15 cellular contexts compared by ENCODE assay signal in the genomic region with DNA sequence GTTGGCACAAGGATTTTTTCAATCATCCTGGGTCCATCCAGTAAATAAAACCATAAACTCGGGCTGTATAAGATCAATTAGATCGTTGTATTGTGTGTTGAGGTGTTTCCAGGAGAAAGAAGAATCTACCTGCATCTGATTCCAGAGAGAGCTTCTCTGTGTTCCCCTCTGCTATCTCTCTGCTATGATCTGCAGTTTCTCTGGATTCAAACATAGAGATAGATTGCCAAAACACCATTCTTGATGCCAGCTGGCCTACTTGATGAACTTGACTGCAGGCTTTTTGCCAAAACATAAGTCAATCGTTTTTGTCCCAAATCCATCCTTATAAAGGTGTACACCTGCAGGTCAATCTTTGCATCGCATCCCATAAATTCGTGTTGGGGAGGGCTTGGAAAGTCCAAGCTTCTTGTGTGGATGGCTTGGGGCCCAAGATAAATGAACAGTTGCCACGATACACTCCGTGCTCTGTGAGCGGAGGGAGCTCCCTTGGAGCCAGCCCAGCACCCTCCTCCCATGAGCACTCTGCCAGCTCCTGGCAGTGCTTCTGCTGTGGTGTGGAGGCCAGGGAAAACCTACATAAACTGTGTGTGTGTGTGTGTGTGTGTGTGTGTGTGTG. TPM values are rescaled to one million over a fixed set of nuclear protein-coding genes. Genes with fewer than 3 reads are reported as not detected.
DNase-seq lines count a peak whose midpoint lies in the region; ATAC-seq and TF ChIP-seq lines count a peak whose summit lies in the region.
"Had no signal": no experiment of that assay in that cellular context is flagged by ENCODE, and none has a peak within 500 bp of the region (broad histone marks: within the 10 kb centered on the region; RNA-seq: fewer than 3 reads in every experiment).

No MANE protein-coding gene starts in this region.

- H3K36me3 ChIP-seq in MG63 (no peaks in the 10 kb centered on the region), sigmoid colon (no peaks in the 10 kb centered on the region)
- H3K36me3 ChIP-seq: neural progenitor cell had no signal

- no peak for TF ChIP-seq EP300 in sigmoid colon (IDR thresholded peaks at IDR 0.05)

- TF ChIP-seq POLR2A in sigmoid colon (IDR thresholded peaks at IDR 0.05): no peak

- peaks cover 2% of the 10 kb centered on the region for H3K27me3 ChIP-seq in MG63
- no peaks in the 10 kb centered on the region for H3K27me3 ChIP-seq in sigmoid colon
- H3K27me3 ChIP-seq: neural progenitor cell had no signal

- ATAC-seq in HG03565 (IDR thresholded peaks at IDR 0.05; ENCODE audit: unreplicated experiment) (no peak), GM18858 (IDR thresholded peaks at IDR 0.05; ENCODE audit: unreplicated experiment) (no peak)
- ATAC-seq: activated CD4-positive, alpha-beta T cell treated with anti-CD3 and anti-CD28 coated beads for 36 hours had no signal

- DNase-seq in MG63 (peak; percentile 84), caudate nucleus (lab: John Stamatoyannopoulos, UW) (peak in 44 of 61 donors; percentile 1 to 75 (median 29)), inferior parietal cortex (ENCODE audit: extremely low spot score) (peak; percentile 58), sigmoid colon (peak; percentile 93), SKM-1 treated with dmso at 0.1 percent for 144 hours (lab: John Stamatoyannopoulos, UW; ENCODE audit: unreplicated experiment) (no peak), NCI-H2171 treated with DMSO at 0.1 percent for 48 hours (lab: John Stamatoyannopoulos, UW) (no peak)
- DNase-seq: activated CD4-positive, alpha-beta T cell treated with anti-CD3 and anti-CD28 coated beads for 36 hours; activated effector memory CD4-positive, alpha-beta T cell treated with anti-CD3 and anti-CD28 coated beads, Interleukin-2, amount 50 U/mL, for 16 hours; PC-9 had no signal

- 48 to 59% methylated on average over 8 of the region's 8 CpGs for WGBS in sigmoid colon, 2 donors

- no peak overlapping the region for H3K27ac ChIP-seq in caudate nucleus (ENCODE audit: low read depth, low read length)
- H3K27ac ChIP-seq in sigmoid colon: peak overlapping the region in 3 of 4 donors; percentile 63 to 76 (median 67)
- H3K27ac ChIP-seq: neural progenitor cell, PC-9 had no signal

- H3K9me3 ChIP-seq in MG63: peaks cover 3% of the 10 kb centered on the region; the same call in 1 of the 2 replicates
- H3K9me3 ChIP-seq in sigmoid colon: no peaks in the 10 kb centered on the region

- intact Hi-C loops in sigmoid colon (cut with DNase I): loop anchor here (5.0 kb wide), 1 partner anchor 184 kb away; the partner anchor contains the start of gene ADAMTS17

- H3K4me1 ChIP-seq in sigmoid colon: peaks cover 0 to 19% (median 12%) of the 10 kb centered on the region in 4 donors
- H3K4me1 ChIP-seq: neural progenitor cell had no signal

- H3K4me3 ChIP-seq in MG63 (no peak overlapping the region), sigmoid colon (no peak overlapping the region)
- H3K4me3 ChIP-seq: neural progenitor cell, PC-9 had no signal

- peak in 1 of 4 experiments; percentile 29 for TF ChIP-seq CTCF in sigmoid colon (IDR thresholded peaks at IDR 0.05)

RNA-seq across cellular contexts. Expression of gene CERS3, which starts 2.7 kb away (rescaled TPM):
- total RNA-seq in MG63 (2014; rRNA removed; shearing (Covaris generic); ENCODE audit: low replicate concordance): not detected in 2 replicates
- total RNA-seq in sigmoid colon: under 1 TPM in 1 of 4 donors, not detected in 3; 0.49 TPM
- polyA plus RNA-seq in sigmoid colon: under 1 TPM in 1 of 3 donors, not detected in 2; 0.20 TPM
- total RNA-seq: fibroblast of lung, kidney epithelial cell, PC-9 had no signal
- polyA plus RNA-seq: BJ, fibroblast of lung had no signal

Comparison
In these comparisons a context has a peak if more than half of its experiments do, and no peak if none do; other contexts are left out.
1. DNase-seq: peak in MG63 (single experiment), caudate nucleus (44 of 61), inferior parietal cortex (single experiment) and sigmoid colon (single experiment); none in SKM-1 treated with dmso at 0.1 percent for 144 hours (single experiment) and NCI-H2171 treated with DMSO at 0.1 percent for 48 hours (single experiment).